In the genomic region with DNA sequence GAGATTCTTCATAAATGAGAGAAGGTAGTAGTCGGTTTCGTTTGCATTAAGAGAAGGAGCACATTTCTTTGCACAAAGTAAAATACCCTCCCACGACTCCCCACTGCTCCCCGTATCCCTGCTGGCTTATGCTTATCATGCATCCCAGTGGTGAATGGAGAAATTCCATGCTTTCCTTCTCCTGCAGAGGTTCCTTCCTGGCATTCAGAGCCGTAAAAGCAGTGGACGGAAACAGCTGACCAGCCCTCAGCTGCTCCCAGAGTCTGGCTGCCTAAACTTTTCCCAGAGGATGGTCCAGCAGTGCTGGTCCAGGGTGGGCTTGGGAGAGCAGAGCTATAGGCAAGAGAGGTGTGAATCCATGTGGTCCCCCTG, we compare ENCODE assay signal across 11 cellular contexts.
DNase-seq lines count a peak whose midpoint lies in the region; ATAC-seq and TF ChIP-seq lines count a peak whose summit lies in the region.
"Had no signal": no experiment of that assay in that cellular context is flagged by ENCODE, and none has a peak within 500 bp of the region (broad histone marks: within the 10 kb centered on the region; RNA-seq: fewer than 3 reads in every experiment).

No MANE protein-coding gene starts in this region.

- H3K9me2 ChIP-seq in PC-9 (ENCODE audit: insufficient read depth), result no peaks in the 10 kb centered on the region; the same call in 1 of the 2 replicates

- H3K4me3 ChIP-seq in PC-9, result no peak overlapping the region
- H3K4me3 ChIP-seq in gastroesophageal sphincter, result no peak overlapping the region
- no peak overlapping the region for H3K4me3 ChIP-seq in upper lobe of left lung

- H3K27ac Mint-ChIP-seq in memory B cell, result peak overlapping the region; percentile 62
- no peak overlapping the region for H3K27ac Mint-ChIP-seq in activated CD8-positive, alpha-beta memory T cell treated with anti-CD3 and anti-CD28 coated beads, Interleukin-2, amount 10 ng/mL, durations not matched to agents 7 days and 5 days
- H3K27ac Mint-ChIP-seq: activated naive CD8-positive, alpha-beta T cell treated with anti-CD3 and anti-CD28 coated beads, Interleukin-2, amount 10 ng/mL, durations not matched to agents 7 days and 5 days had no signal

- H3K4me1 ChIP-seq in PC-9 (replicated peaks; ENCODE audit: insufficient read depth) (peaks cover 31% of the 10 kb centered on the region), gastroesophageal sphincter (peaks cover 0 to 28% (median 13%) of the 10 kb centered on the region in 3 donors), upper lobe of left lung (peaks cover 16 to 35% (median 21%) of the 10 kb centered on the region in 4 donors)

- peaks cover 43% of the 10 kb centered on the region for H3K79me2 ChIP-seq in PC-9 (ENCODE audit: low read depth)

- H4K20me1 ChIP-seq in PC-9 (ENCODE audit: insufficient read depth), result no peaks in the 10 kb centered on the region

- H3F3A ChIP-seq in PC-9 (ENCODE audit: insufficient read depth, low read depth), result peaks cover 18% of the 10 kb centered on the region

- 4 to 27% methylated on average over 4 to 6 of the region's 6 CpGs for WGBS in gastroesophageal sphincter (ENCODE audit: low coverage in 1 of 2), 2 donors
- WGBS in upper lobe of left lung, 2 donors, result 64 to 66% methylated on average over 6 of the region's 6 CpGs

- peak overlapping the region; percentile 63 for H3K4me2 ChIP-seq in PC-9

- CTCF ChIA-PET in PC-9 (lab: Charles Lee), result no interaction called here
- CTCF ChIA-PET in activated CD8-positive, alpha-beta memory T cell treated with anti-CD3 and anti-CD28 coated beads, Interleukin-2, amount 10 ng/mL, durations not matched to agents 7 days and 5 days (lab: Charles Lee), result no interaction called here

- TF ChIP-seq EP300 in gastroesophageal sphincter (IDR thresholded peaks at IDR 0.05), result no peak
- TF ChIP-seq EP300 in upper lobe of left lung (IDR thresholded peaks at IDR 0.05), result no peak

- H3K27me3 ChIP-seq in PC-9 (ENCODE audit: insufficient read depth, low read depth) (no peaks in the 10 kb centered on the region), gastroesophageal sphincter (no peaks in the 10 kb centered on the region), upper lobe of left lung (no peaks in the 10 kb centered on the region)

- H3K36me3 ChIP-seq in PC-9 (ENCODE audit: low read depth) (no peaks in the 10 kb centered on the region), gastroesophageal sphincter (no peaks in the 10 kb centered on the region), upper lobe of left lung (no peaks in the 10 kb centered on the region)

- TF ChIP-seq POLR2A in gastroesophageal sphincter (IDR thresholded peaks at IDR 0.05), result no peak
- TF ChIP-seq POLR2A in upper lobe of left lung (IDR thresholded peaks at IDR 0.05), result no peak

- TF ChIP-seq CTCF in PC-9 (conservative IDR thresholded peaks at IDR 0.05) (no peak), gastroesophageal sphincter (IDR thresholded peaks at IDR 0.05) (no peak), upper lobe of left lung (IDR thresholded peaks at IDR 0.05) (no peak)

- peak; percentile 48 for ATAC-seq in gastroesophageal sphincter
- ATAC-seq in memory B cell (ENCODE audit: low read depth), result no peak
- peak in 1 of 2 donors; percentile 22 for ATAC-seq in upper lobe of left lung (ENCODE audit: low FRiP score in 2 of 2)
- no peak for ATAC-seq in esophagus mucosa
- no peak for ATAC-seq in HG02623 (IDR thresholded peaks at IDR 0.05; ENCODE audit: unreplicated experiment)
- ATAC-seq in activated CD8-positive, alpha-beta memory T cell treated with anti-CD3 and anti-CD28 coated beads, Interleukin-2, amount 10 ng/mL, durations not matched to agents 7 days and 5 days, result no peak

- BruUV-seq in PC-9 (replicated peaks; lab: Mats Ljungman, UMichigan), result no TSS peak

- POLR2A ChIA-PET in PC-9 (lab: Charles Lee; ENCODE audit: unreplicated experiment), result no interaction called here

- peak overlapping the region; percentile 76; the same call in 1 of the 2 replicates for H3K27ac ChIP-seq in PC-9
- H3K27ac ChIP-seq in gastroesophageal sphincter, result peak overlapping the region in 1 of 4 donors; percentile 47
- peak overlapping the region; percentile 26 to 55 (median 41) for H3K27ac ChIP-seq in upper lobe of left lung

- intact Hi-C loops in PC-9 (cut with micrococcal nuclease; ENCODE audit: unreplicated experiment), result no loop called here

- H3K9me3 Mint-ChIP-seq in memory B cell, result no peaks in the 10 kb centered on the region
- H3K9me3 Mint-ChIP-seq in activated CD8-positive, alpha-beta memory T cell treated with anti-CD3 and anti-CD28 coated beads, Interleukin-2, amount 10 ng/mL, durations not matched to agents 7 days and 5 days (ENCODE audit: low read depth), result no peaks in the 10 kb centered on the region
- H3K9me3 Mint-ChIP-seq: activated naive CD8-positive, alpha-beta T cell treated with anti-CD3 and anti-CD28 coated beads, Interleukin-2, amount 10 ng/mL, durations not matched to agents 7 days and 5 days had no signal

- no peak overlapping the region for H2AFZ ChIP-seq in PC-9

- peaks cover 11% of the 10 kb centered on the region for H3K36me3 Mint-ChIP-seq in memory B cell
- H3K36me3 Mint-ChIP-seq in activated CD8-positive, alpha-beta memory T cell treated with anti-CD3 and anti-CD28 coated beads, Interleukin-2, amount 10 ng/mL, durations not matched to agents 7 days and 5 days, result no peaks in the 10 kb centered on the region
- H3K36me3 Mint-ChIP-seq: activated naive CD8-positive, alpha-beta T cell treated with anti-CD3 and anti-CD28 coated beads, Interleukin-2, amount 10 ng/mL, durations not matched to agents 7 days and 5 days had no signal

- H3K9me3 ChIP-seq in PC-9 (ENCODE audit: insufficient read depth, low read depth) (no peaks in the 10 kb centered on the region), gastroesophageal sphincter (no peaks in the 10 kb centered on the region), upper lobe of left lung (no peaks in the 10 kb centered on the region)

- H3K27me3 Mint-ChIP-seq in memory B cell, result no peaks in the 10 kb centered on the region
- H3K27me3 Mint-ChIP-seq in activated CD8-positive, alpha-beta memory T cell treated with anti-CD3 and anti-CD28 coated beads, Interleukin-2, amount 10 ng/mL, durations not matched to agents 7 days and 5 days, result no peaks in the 10 kb centered on the region
- H3K27me3 Mint-ChIP-seq: activated naive CD8-positive, alpha-beta T cell treated with anti-CD3 and anti-CD28 coated beads, Interleukin-2, amount 10 ng/mL, durations not matched to agents 7 days and 5 days had no signal

- H3K4me3 Mint-ChIP-seq in memory B cell, result no peak overlapping the region
- no peak overlapping the region for H3K4me3 Mint-ChIP-seq in activated CD8-positive, alpha-beta memory T cell treated with anti-CD3 and anti-CD28 coated beads, Interleukin-2, amount 10 ng/mL, durations not matched to agents 7 days and 5 days
- H3K4me3 Mint-ChIP-seq: activated naive CD8-positive, alpha-beta T cell treated with anti-CD3 and anti-CD28 coated beads, Interleukin-2, amount 10 ng/mL, durations not matched to agents 7 days and 5 days had no signal

- DNase-seq in PC-9 (no peak), memory B cell (ENCODE audit: low spot score in 2 of 2) (no peak), upper lobe of left lung (no peak)
- DNase-seq in activated CD8-positive, alpha-beta memory T cell treated with anti-CD3 and anti-CD28 coated beads, Interleukin-2, amount 10 ng/mL, durations not matched to agents 7 days and 5 days, result no peak
- DNase-seq: activated naive CD8-positive, alpha-beta T cell treated with anti-CD3 and anti-CD28 coated beads, Interleukin-2, amount 10 ng/mL, durations not matched to agents 7 days and 5 days; DMS 273 treated with DMSO at 0.1 percent for 48 hours; effector CD4-positive, alpha-beta T cell; NCI-H1417 had no signal

- H3K4me1 Mint-ChIP-seq in memory B cell, result peaks cover 47% of the 10 kb centered on the region
- H3K4me1 Mint-ChIP-seq in activated CD8-positive, alpha-beta memory T cell treated with anti-CD3 and anti-CD28 coated beads, Interleukin-2, amount 10 ng/mL, durations not matched to agents 7 days and 5 days, result no peaks in the 10 kb centered on the region
